Comparison of ENCODE assay signal across 8 cellular contexts in genomic region chr6:110874880-110875547, GRCh38. TPM values are rescaled to one million over a fixed set of nuclear protein-coding genes. Genes with fewer than 3 reads are reported as not detected.
DNase-seq lines count a peak whose midpoint lies in the region; ATAC-seq, FAIRE-seq and TF ChIP-seq lines count a peak whose summit lies in the region.

No MANE protein-coding gene starts in this region.

- H3K4me1 ChIP-seq in body of pancreas (peaks cover 43% of the 10 kb centered on the region), keratinocyte (ENCODE audit: control insufficient read depth, extremely low read depth, insufficient read depth, low read length) (peaks cover 31% of the 10 kb centered on the region)

- WGBS in body of pancreas, 2 donors: 0 to 1% methylated on average over 14 to 58 of the region's 60 CpGs

- no peaks in the 10 kb centered on the region for H3K9me1 ChIP-seq in keratinocyte (ENCODE audit: control insufficient read depth, extremely low read depth, insufficient read depth, low read length)

- H3K36me3 ChIP-seq in body of pancreas (replicated peaks in 1 of 2; ENCODE audit: insufficient read depth in 1 of 2, low read depth in 2 of 2) (no peaks in the 10 kb centered on the region), keratinocyte (ENCODE audit: control insufficient read depth in 2 of 2, extremely low read depth in 1 of 2, insufficient read depth in 2 of 2, low read length in 2 of 2) (no peaks in the 10 kb centered on the region)

- H3K4me2 ChIP-seq in keratinocyte (ENCODE audit: control insufficient read depth, extremely low read depth, insufficient read depth, low read depth, low read length): peak overlapping the region; percentile 29

- no peak for TF ChIP-seq POLR2A in body of pancreas (IDR thresholded peaks at IDR 0.05)

- peaks cover 55% of the 10 kb centered on the region for H3K79me2 ChIP-seq in keratinocyte (ENCODE audit: control insufficient read depth, insufficient read depth, low read length)

- no peak overlapping the region for H2AFZ ChIP-seq in keratinocyte (ENCODE audit: control insufficient read depth, low read length)

- TF ChIP-seq CTCF in body of pancreas (IDR thresholded peaks at IDR 0.05): no peak
- no peak for TF ChIP-seq CTCF in keratinocyte (optimal IDR thresholded peaks at IDR 0.05 in 1 of 3, IDR thresholded peaks at IDR 0.05 in 1 of 3, conservative IDR thresholded peaks at IDR 0.05 in 1 of 3; ENCODE audit: extremely low read depth in 1 of 3, insufficient read depth in 2 of 3, low read length in 3 of 3)

- FAIRE-seq in keratinocyte (lab: Jason Lieb, UNC): no peak

- dilution Hi-C loops in keratinocyte (cut with MboI; ENCODE audit: extremely low pct_ligation_motif_present, low sequenced_read_pairs): loop anchor here (10.0 kb wide), 2 partner anchors 180 to 340 kb away; no protein-coding TSS in a partner anchor

- peaks cover 25% of the 10 kb centered on the region for H4K20me1 ChIP-seq in keratinocyte (ENCODE audit: control insufficient read depth, extremely low read depth, insufficient read depth, low read length)

- DNase-seq in NCI-H2227 (lab: John Stamatoyannopoulos, UW; ENCODE audit: unreplicated experiment) (peak; percentile 62), NCI-H2227 treated with DMSO at 0.1 percent for 48 hours (lab: John Stamatoyannopoulos, UW) (no peak), T-helper 1 cell (peak in 3 of 5 donors; percentile 14 to 37 (median 29)), body of pancreas (peak; percentile 58 to 74 (median 64)), keratinocyte (ENCODE audit: low read depth, low spot score) (no peak), EL (no peak)
- DNase-seq in stimulated activated CD4-positive, alpha-beta T cell treated with anti-CD3 and anti-CD28 coated beads, TNF-alpha, amount 100 ng/mL, for 1 hour (ENCODE audit: low read depth in 3 of 3, low spot score in 1 of 3): peak in 2 of 3 donors; percentile 22 to 32

- intact Hi-C loops in body of pancreas (cut with DNase I): loop anchor here (10.0 kb wide), 1 partner anchor 60 kb away; the partner anchor contains the start of gene CDK19

- H3K27ac ChIP-seq in body of pancreas (peak overlapping the region; percentile 50 to 98 (median 94)), keratinocyte (ENCODE audit: control insufficient read depth, insufficient read depth, low read length) (peak overlapping the region; percentile 89)

- ATAC-seq in HG03039 (IDR thresholded peaks at IDR 0.05; ENCODE audit: unreplicated experiment) (peak; percentile 1), body of pancreas (peak; percentile 59)

- H3K9me3 ChIP-seq in body of pancreas (no peaks in the 10 kb centered on the region), keratinocyte (ENCODE audit: control insufficient read depth, low read depth, low read length) (no peaks in the 10 kb centered on the region)

- H3K4me3 ChIP-seq in body of pancreas (peak overlapping the region; percentile 75 to 98), keratinocyte (ENCODE audit: control insufficient read depth in 2 of 3, extremely low read depth in 1 of 3, insufficient read depth in 2 of 3, low read depth in 1 of 3, low read length in 3 of 3) (peak overlapping the region; percentile 90 to 94 (median 92))

- peak overlapping the region; percentile 93 for H3K9ac ChIP-seq in keratinocyte (ENCODE audit: control insufficient read depth, extremely low read depth, insufficient read depth, low read length)

- no peaks in the 10 kb centered on the region for H3K27me3 ChIP-seq in body of pancreas
- H3K27me3 ChIP-seq in keratinocyte (ENCODE audit: control insufficient read depth, extremely low read depth, insufficient read depth, low read length): no peaks in the 10 kb centered on the region

RNA-seq across cellular contexts. Expression of gene AMD1, which starts 0.4 kb away (rescaled TPM):
- total RNA-seq in body of pancreas: 10 to 100 TPM; 42.0 to 60.3 TPM
- polyA plus RNA-seq in keratinocyte: 51.4 to 105 TPM (median 90.9 TPM) in 3 replicates
- 39.1 TPM for polyA plus RNA-seq in keratinocyte (2011; ENCODE audit: low read depth)
- 62.6 and 121 TPM in 2 replicates for polyA plus RNA-seq in keratinocyte (2011; cell fraction: cytosol; rRNA removed)
- polyA plus RNA-seq in keratinocyte (2011; cell fraction: nucleus; rRNA removed): 42.8 and 66.6 TPM in 2 replicates
- polyA plus RNA-seq in keratinocyte (2012; ENCODE audit: low replicate concordance): 63.5 and 76.8 TPM in 2 replicates
- polyA minus RNA-seq in keratinocyte: 15.6 to 116 TPM (median 55.7 TPM) in 3 replicates
- polyA minus RNA-seq in keratinocyte (2011; cell fraction: cytosol; rRNA and poly(A)+ RNA removed): 76.4 TPM
- 27.3 and 48.6 TPM in 2 replicates for polyA minus RNA-seq in keratinocyte (2011; cell fraction: nucleus; rRNA and poly(A)+ RNA removed)

RNA-seq across cellular contexts. Expression of gene CDK19, which starts 59.7 kb away (rescaled TPM):
- 1 to 10 TPM; 4.0 to 8.0 TPM for total RNA-seq in body of pancreas
- polyA plus RNA-seq in keratinocyte: 3.8 to 6.4 TPM (median 4.9 TPM) in 3 replicates
- polyA plus RNA-seq in keratinocyte (2011; ENCODE audit: low read depth): 4.8 TPM
- 3.4 and 6.3 TPM in 2 replicates for polyA plus RNA-seq in keratinocyte (2011; cell fraction: cytosol; rRNA removed)
- 5.2 and 6.8 TPM in 2 replicates for polyA plus RNA-seq in keratinocyte (2011; cell fraction: nucleus; rRNA removed)
- polyA plus RNA-seq in keratinocyte (2012; ENCODE audit: low replicate concordance): 2.9 and 5.4 TPM in 2 replicates
- 1.3 to 7.1 TPM (median 5.0 TPM) in 3 replicates for polyA minus RNA-seq in keratinocyte
- 4.2 TPM for polyA minus RNA-seq in keratinocyte (2011; cell fraction: cytosol; rRNA and poly(A)+ RNA removed)
- 3.9 and 8.5 TPM in 2 replicates for polyA minus RNA-seq in keratinocyte (2011; cell fraction: nucleus; rRNA and poly(A)+ RNA removed)

Comparison
In these comparisons a context has a peak if more than half of its experiments do, and no peak if none do; other contexts are left out.
1. DNase-seq: peak in NCI-H2227 (single experiment), T-helper 1 cell (3 of 5), body of pancreas (4 of 4) and stimulated activated CD4-positive, alpha-beta T cell treated with anti-CD3 and anti-CD28 coated beads, TNF-alpha, amount 100 ng/mL, for 1 hour (2 of 3); none in NCI-H2227 treated with DMSO at 0.1 percent for 48 hours (single experiment), keratinocyte (single experiment) and EL (single experiment).